1 cellular context compared by ENCODE assay signal in genomic region chr7:158973440-158973839, GRCh38.
TF ChIP-seq lines count a peak whose summit lies in the region.

No MANE protein-coding gene starts in this region.

TF ChIP-seq in K562, 482 proteins besides CTCF, POLR2A, EP300 and RAD21 (continued from another document):
- no peak for TF ChIP-seq PBX2 (CRISPR knock-in tag; IDR thresholded peaks at IDR 0.05; ENCODE audit: low read depth)
- no peak for TF ChIP-seq PBX2 (tag; conservative IDR thresholded peaks at IDR 0.05; ENCODE audit: low read depth)
- TF ChIP-seq, protein P1, sequence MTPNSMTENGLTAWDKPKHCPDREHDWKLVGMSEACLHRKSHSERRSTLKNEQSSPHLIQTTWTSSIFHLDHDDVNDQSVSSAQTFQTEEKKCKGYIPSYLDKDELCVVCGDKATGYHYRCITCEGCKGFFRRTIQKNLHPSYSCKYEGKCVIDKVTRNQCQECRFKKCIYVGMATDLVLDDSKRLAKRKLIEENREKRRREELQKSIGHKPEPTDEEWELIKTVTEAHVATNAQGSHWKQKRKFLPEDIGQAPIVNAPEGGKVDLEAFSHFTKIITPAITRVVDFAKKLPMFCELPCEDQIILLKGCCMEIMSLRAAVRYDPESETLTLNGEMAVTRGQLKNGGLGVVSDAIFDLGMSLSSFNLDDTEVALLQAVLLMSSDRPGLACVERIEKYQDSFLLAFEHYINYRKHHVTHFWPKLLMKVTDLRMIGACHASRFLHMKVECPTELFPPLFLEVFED (CRISPR knock-in tag; conservative IDR thresholded peaks at IDR 0.05), result no peak
- TF ChIP-seq, protein P2, sequence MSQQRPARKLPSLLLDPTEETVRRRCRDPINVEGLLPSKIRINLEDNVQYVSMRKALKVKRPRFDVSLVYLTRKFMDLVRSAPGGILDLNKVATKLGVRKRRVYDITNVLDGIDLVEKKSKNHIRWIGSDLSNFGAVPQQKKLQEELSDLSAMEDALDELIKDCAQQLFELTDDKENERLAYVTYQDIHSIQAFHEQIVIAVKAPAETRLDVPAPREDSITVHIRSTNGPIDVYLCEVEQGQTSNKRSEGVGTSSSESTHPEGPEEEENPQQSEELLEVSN (IDR thresholded peaks at IDR 0.05; ENCODE audit: borderline replicate concordance in 1 of 2, extremely low read depth in 1 of 2, insufficient read depth in 1 of 2, insufficient read length in 1 of 2, low read depth in 1 of 2, low read length in 1 of 2, poor library complexity in 1 of 2, severe bottlenecking in 1 of 2), result peak; percentile 58 to 90
- TF ChIP-seq, protein P3, sequence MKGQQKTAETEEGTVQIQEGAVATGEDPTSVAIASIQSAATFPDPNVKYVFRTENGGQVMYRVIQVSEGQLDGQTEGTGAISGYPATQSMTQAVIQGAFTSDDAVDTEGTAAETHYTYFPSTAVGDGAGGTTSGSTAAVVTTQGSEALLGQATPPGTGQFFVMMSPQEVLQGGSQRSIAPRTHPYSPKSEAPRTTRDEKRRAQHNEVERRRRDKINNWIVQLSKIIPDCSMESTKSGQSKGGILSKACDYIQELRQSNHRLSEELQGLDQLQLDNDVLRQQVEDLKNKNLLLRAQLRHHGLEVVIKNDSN (CRISPR knock-in tag; IDR thresholded peaks at IDR 0.05), result no peak
- TF ChIP-seq, protein P4, sequence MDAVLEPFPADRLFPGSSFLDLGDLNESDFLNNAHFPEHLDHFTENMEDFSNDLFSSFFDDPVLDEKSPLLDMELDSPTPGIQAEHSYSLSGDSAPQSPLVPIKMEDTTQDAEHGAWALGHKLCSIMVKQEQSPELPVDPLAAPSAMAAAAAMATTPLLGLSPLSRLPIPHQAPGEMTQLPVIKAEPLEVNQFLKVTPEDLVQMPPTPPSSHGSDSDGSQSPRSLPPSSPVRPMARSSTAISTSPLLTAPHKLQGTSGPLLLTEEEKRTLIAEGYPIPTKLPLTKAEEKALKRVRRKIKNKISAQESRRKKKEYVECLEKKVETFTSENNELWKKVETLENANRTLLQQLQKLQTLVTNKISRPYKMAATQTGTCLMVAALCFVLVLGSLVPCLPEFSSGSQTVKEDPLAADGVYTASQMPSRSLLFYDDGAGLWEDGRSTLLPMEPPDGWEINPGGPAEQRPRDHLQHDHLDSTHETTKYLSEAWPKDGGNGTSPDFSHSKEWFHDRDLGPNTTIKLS (IDR thresholded peaks at IDR 0.05; ENCODE audit: borderline replicate concordance, low read depth), result no peak
- TF ChIP-seq ZNF511 (CRISPR knock-in tag; IDR thresholded peaks at IDR 0.05), result no peak
- no peak for TF ChIP-seq CBX2 (IDR thresholded peaks at IDR 0.05; ENCODE audit: insufficient read depth, low read length, poor library complexity, severe bottlenecking)
- TF ChIP-seq EP400 (IDR thresholded peaks at IDR 0.05), result no peak
- no peak for TF ChIP-seq RNF2 (IDR thresholded peaks at IDR 0.05)
- no peak for TF ChIP-seq ZNF699 (CRISPR knock-in tag; IDR thresholded peaks at IDR 0.05; ENCODE audit: insufficient replicate concordance)
- no peak for TF ChIP-seq HINFP (tag; conservative IDR thresholded peaks at IDR 0.05; ENCODE audit: low read depth)
- no peak for TF ChIP-seq FOXA1 (IDR thresholded peaks at IDR 0.05; ENCODE audit: borderline replicate concordance)
- no peak for TF ChIP-seq SPI1 (IDR thresholded peaks at IDR 0.05; ENCODE audit: borderline replicate concordance, low read depth, low read length)
- TF ChIP-seq MGA (IDR thresholded peaks at IDR 0.05), result peak; percentile 48
- 0 out of 4 replicates have a peak, but pooled peaks of 1 of the 2 experiments have one; percentile 29 for TF ChIP-seq UBTF (IDR thresholded peaks at IDR 0.05; ENCODE audit: borderline replicate concordance in 1 of 2, low read depth in 2 of 2, low read length in 2 of 2)
- TF ChIP-seq ETV1 (tag; conservative IDR thresholded peaks at IDR 0.05; ENCODE audit: low read depth), result peak; percentile 45
- TF ChIP-seq RFX5 (IDR thresholded peaks at IDR 0.05; ENCODE audit: low read depth, low read length), result no peak
- no peak for TF ChIP-seq PCBP1 (IDR thresholded peaks at IDR 0.05; ENCODE audit: low read depth, low read length, poor library complexity, severe bottlenecking)
- TF ChIP-seq, protein P5, sequence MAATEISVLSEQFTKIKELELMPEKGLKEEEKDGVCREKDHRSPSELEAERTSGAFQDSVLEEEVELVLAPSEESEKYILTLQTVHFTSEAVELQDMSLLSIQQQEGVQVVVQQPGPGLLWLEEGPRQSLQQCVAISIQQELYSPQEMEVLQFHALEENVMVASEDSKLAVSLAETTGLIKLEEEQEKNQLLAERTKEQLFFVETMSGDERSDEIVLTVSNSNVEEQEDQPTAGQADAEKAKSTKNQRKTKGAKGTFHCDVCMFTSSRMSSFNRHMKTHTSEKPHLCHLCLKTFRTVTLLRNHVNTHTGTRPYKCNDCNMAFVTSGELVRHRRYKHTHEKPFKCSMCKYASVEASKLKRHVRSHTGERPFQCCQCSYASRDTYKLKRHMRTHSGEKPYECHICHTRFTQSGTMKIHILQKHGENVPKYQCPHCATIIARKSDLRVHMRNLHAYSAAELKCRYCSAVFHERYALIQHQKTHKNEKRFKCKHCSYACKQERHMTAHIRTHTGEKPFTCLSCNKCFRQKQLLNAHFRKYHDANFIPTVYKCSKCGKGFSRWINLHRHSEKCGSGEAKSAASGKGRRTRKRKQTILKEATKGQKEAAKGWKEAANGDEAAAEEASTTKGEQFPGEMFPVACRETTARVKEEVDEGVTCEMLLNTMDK (IDR thresholded peaks at IDR 0.05; ENCODE audit: borderline replicate concordance, insufficient read depth, low read depth, low read length, poor library complexity, severe bottlenecking), result peak; percentile 91
- no peak for TF ChIP-seq RBM39 (optimal IDR thresholded peaks at IDR 0.05; ENCODE audit: low read depth, low read length)
